Comparison of ENCODE assay signal across 8 cellular contexts in genomic region chr7:127588019-127588696, GRCh38. TPM values are rescaled to one million over a fixed set of nuclear protein-coding genes. Genes with fewer than 3 reads are reported as not detected.
DNase-seq lines count a peak whose midpoint lies in the region; ATAC-seq and TF ChIP-seq lines count a peak whose summit lies in the region.

Gene ARF5 (plus strand): TSS chr7:127588411. CDS start chr7:127588499, 88 bp downstream.

- POLR2A ChIA-PET in GM10248 (lab: Yijun Ruan, JAX), result no interaction called here
- POLR2A ChIA-PET in activated naive CD8-positive, alpha-beta T cell treated with anti-CD3 and anti-CD28 coated beads, Interleukin-2, amount 10 ng/mL, durations not matched to agents 7 days and 5 days (lab: Charles Lee), result interaction anchor here (1.5 kb wide), 1 partner anchor 195 kb away, joined by 3 read pairs; the partner anchor contains the start of gene ZNF800

- H3K4me2 ChIP-seq in SU-DHL-6 (ENCODE audit: low read depth, low read length, poor library complexity, severe bottlenecking) (peak within 1 kb of the TSS; percentile 68), parathyroid adenoma (ENCODE audit: low read length) (peak within 1 kb of the TSS; percentile 97)

- CTCF ChIA-PET in GM10248 (lab: Yijun Ruan, JAX), result interaction anchor here (0.8 to 2.3 kb wide), 8 partner anchors 9 to 622 kb away, joined by 3 to 7 read pairs (median 4); no protein-coding TSS in a partner anchor

- H3K27me3 Mint-ChIP-seq in HFFc6 (ENCODE audit: insufficient read depth), result peaks cover 3% of the 10 kb centered on the region
- H3K27me3 Mint-ChIP-seq in activated naive CD8-positive, alpha-beta T cell treated with anti-CD3 and anti-CD28 coated beads, Interleukin-2, amount 10 ng/mL, durations not matched to agents 7 days and 5 days, result peaks cover 2% of the 10 kb centered on the region

- peak within 1 kb of the TSS; percentile 94 for H3K4me3 ChIP-seq in SU-DHL-6 (ENCODE audit: insufficient read depth, low read length, poor library complexity, severe bottlenecking)
- H3K4me3 ChIP-seq in parathyroid adenoma (ENCODE audit: low read depth, low read length), result peak within 1 kb of the TSS; percentile 84
- H3K4me3 ChIP-seq in tibial artery, result peak within 1 kb of the TSS; percentile 97 to 98

- no peaks in the 10 kb centered on the region for H4K20me1 ChIP-seq in SU-DHL-6 (ENCODE audit: low read depth, low read length)

- peaks cover 8% of the 10 kb centered on the region; the same call in 1 of the 2 replicates for H3K36me3 Mint-ChIP-seq in HFFc6 (ENCODE audit: low read depth)
- H3K36me3 Mint-ChIP-seq in activated naive CD8-positive, alpha-beta T cell treated with anti-CD3 and anti-CD28 coated beads, Interleukin-2, amount 10 ng/mL, durations not matched to agents 7 days and 5 days, result peaks cover 8% of the 10 kb centered on the region

- H3F3A ChIP-seq in SU-DHL-6 (ENCODE audit: insufficient read depth), result 0 out of 2 replicates have a peak, but pooled peaks cover 3% of the 10 kb centered on the region

- H3K9ac ChIP-seq in SU-DHL-6 (ENCODE audit: low read length), result peak within 1 kb of the TSS; percentile 87
- peak within 1 kb of the TSS; percentile 96 for H3K9ac ChIP-seq in parathyroid adenoma

- H3K36me3 ChIP-seq in SU-DHL-6 (ENCODE audit: low read length) (no peaks in the 10 kb centered on the region), parathyroid adenoma (ENCODE audit: control insufficient read depth, insufficient read depth, low read length) (no peaks in the 10 kb centered on the region), tibial artery (peaks cover 20 to 34% (median 23%) of the 10 kb centered on the region in 3 donors)

- H3K9me2 ChIP-seq in SU-DHL-6 (replicated peaks; ENCODE audit: insufficient read depth, low read length), result no peaks in the 10 kb centered on the region

- H3K27ac ChIP-seq in SU-DHL-6 (ENCODE audit: low read depth, low read length) (peak within 1 kb of the TSS; percentile 26; the same call in 1 of the 2 replicates), parathyroid adenoma (peak within 1 kb of the TSS; percentile 88), tibial artery (peak within 1 kb of the TSS; percentile 90 to 93)

- peaks cover 6% of the 10 kb centered on the region for H3K4me1 ChIP-seq in parathyroid adenoma
- H3K4me1 ChIP-seq in tibial artery, result peaks cover 0 to 47% (median 37%) of the 10 kb centered on the region in 4 donors

- peak within 1 kb of the TSS; percentile 95 for H3K4me3 Mint-ChIP-seq in HFFc6
- peak within 1 kb of the TSS; percentile 96 for H3K4me3 Mint-ChIP-seq in activated naive CD8-positive, alpha-beta T cell treated with anti-CD3 and anti-CD28 coated beads, Interleukin-2, amount 10 ng/mL, durations not matched to agents 7 days and 5 days

- peak within 1 kb of the TSS; percentile 87 for H3K27ac Mint-ChIP-seq in HFFc6
- peak within 1 kb of the TSS; percentile 92 for H3K27ac Mint-ChIP-seq in activated naive CD8-positive, alpha-beta T cell treated with anti-CD3 and anti-CD28 coated beads, Interleukin-2, amount 10 ng/mL, durations not matched to agents 7 days and 5 days

- peaks cover 44% of the 10 kb centered on the region for H3K4me1 Mint-ChIP-seq in HFFc6 (ENCODE audit: low read depth)
- H3K4me1 Mint-ChIP-seq in activated naive CD8-positive, alpha-beta T cell treated with anti-CD3 and anti-CD28 coated beads, Interleukin-2, amount 10 ng/mL, durations not matched to agents 7 days and 5 days, result peaks cover 31% of the 10 kb centered on the region

- H3K9me3 Mint-ChIP-seq in HFFc6, result no peaks in the 10 kb centered on the region
- no peaks in the 10 kb centered on the region for H3K9me3 Mint-ChIP-seq in activated naive CD8-positive, alpha-beta T cell treated with anti-CD3 and anti-CD28 coated beads, Interleukin-2, amount 10 ng/mL, durations not matched to agents 7 days and 5 days

- ATAC-seq in activated naive CD8-positive, alpha-beta T cell treated with anti-CD3 and anti-CD28 coated beads, Interleukin-2, amount 10 ng/mL, durations not matched to agents 7 days and 5 days (ENCODE audit: low read depth), result peak; percentile 74
- ATAC-seq in Right ventricle myocardium inferior, result peak; percentile 94

- H3K79me2 ChIP-seq in SU-DHL-6 (ENCODE audit: insufficient read depth, low read length) (peaks cover 26% of the 10 kb centered on the region), parathyroid adenoma (peaks cover 14% of the 10 kb centered on the region)

- H2AFZ ChIP-seq in SU-DHL-6 (ENCODE audit: low read depth, low read length, severe bottlenecking) (peak within 1 kb of the TSS; percentile 82), parathyroid adenoma (peak within 1 kb of the TSS; percentile 99)

- intact Hi-C loops in Right ventricle myocardium inferior (cut with DNase I), result loop anchor here (2.0 kb wide), 2 partner anchors 63 to 195 kb away; partner anchors contain the start of gene ZNF800
- intact Hi-C loops in tibial artery (cut with DNase I; ENCODE audit: low total_unique reads), result loop anchor here (1.0 to 2.0 kb wide), 2 partner anchors 64 to 195 kb away; partner anchors contain the start of genes SND1 and ZNF800

- H3K27me3 ChIP-seq in SU-DHL-6 (ENCODE audit: low read length) (no peaks in the 10 kb centered on the region), parathyroid adenoma (ENCODE audit: control insufficient read depth, insufficient read depth, low read length) (no peaks in the 10 kb centered on the region), tibial artery (no peaks in the 10 kb centered on the region)

- DNase-seq in GM10248 (ENCODE audit: extremely low spot score) (peak; percentile 96), HFFc6 (peak; percentile 52), NCI-H1048 (lab: John Stamatoyannopoulos, UW) (peak; percentile 52), Right ventricle myocardium inferior (ENCODE audit: missing footprints) (peak; percentile 94), tibial artery (peak; percentile 85 to 94)
- peak; percentile 95 for DNase-seq in activated naive CD8-positive, alpha-beta T cell treated with anti-CD3 and anti-CD28 coated beads, Interleukin-2, amount 10 ng/mL, durations not matched to agents 7 days and 5 days

- TF ChIP-seq CTCF in GM10248 (IDR thresholded peaks at IDR 0.05; ENCODE audit: control extremely low read depth, extremely low read depth, low read depth, missing control alignments), result no peak
- no peak for TF ChIP-seq CTCF in HFFc6 (IDR thresholded peaks at IDR 0.05)
- no peak for TF ChIP-seq CTCF in SU-DHL-6 (IDR thresholded peaks at IDR 0.05; ENCODE audit: insufficient read depth, low read length, poor library complexity, severe bottlenecking)
- no peak for TF ChIP-seq CTCF in parathyroid adenoma (IDR thresholded peaks at IDR 0.05)
- TF ChIP-seq CTCF in tibial artery (IDR thresholded peaks at IDR 0.05), result no peak

- no peaks in the 10 kb centered on the region for H3K9me3 ChIP-seq in SU-DHL-6 (ENCODE audit: insufficient read depth, low read length)
- no peaks in the 10 kb centered on the region for H3K9me3 ChIP-seq in parathyroid adenoma (ENCODE audit: control insufficient read depth, low read length)
- H3K9me3 ChIP-seq in tibial artery, result no peaks in the 10 kb centered on the region

RNA-seq across cellular contexts. Expression of gene ARF5, which starts in this region (rescaled TPM):
- 100 to 1,000 TPM in 4 of 6 experiments, 10 to 100 TPM in 2; 98.3 to 122 (median 110) TPM for total RNA-seq in HFFc6 (2021; fragmentation: NEBNext Ultra II Directional; extraction: Animal tissue kit (Norgen Biotek cat#: 25700))
- total RNA-seq in activated naive CD8-positive, alpha-beta T cell treated with anti-CD3 and anti-CD28 coated beads, Interleukin-2, amount 10 ng/mL, durations not matched to agents 7 days and 5 days, result 100 to 1,000 TPM; 114 TPM
- 78.1 TPM for total RNA-seq in Right ventricle myocardium inferior

Comparison
In these comparisons a context has a peak if more than half of its experiments do, and no peak if none do; other contexts are left out.
1. Peak in every context shown above with its lines: DNase-seq, ATAC-seq, H3K4me3 ChIP-seq and H3K27ac ChIP-seq.
2. H3K27ac ChIP-seq: peak in every context shown above with its lines; median percentile 92 in tibial artery; 88 in parathyroid adenoma; 26 in SU-DHL-6.